In the genomic region with DNA sequence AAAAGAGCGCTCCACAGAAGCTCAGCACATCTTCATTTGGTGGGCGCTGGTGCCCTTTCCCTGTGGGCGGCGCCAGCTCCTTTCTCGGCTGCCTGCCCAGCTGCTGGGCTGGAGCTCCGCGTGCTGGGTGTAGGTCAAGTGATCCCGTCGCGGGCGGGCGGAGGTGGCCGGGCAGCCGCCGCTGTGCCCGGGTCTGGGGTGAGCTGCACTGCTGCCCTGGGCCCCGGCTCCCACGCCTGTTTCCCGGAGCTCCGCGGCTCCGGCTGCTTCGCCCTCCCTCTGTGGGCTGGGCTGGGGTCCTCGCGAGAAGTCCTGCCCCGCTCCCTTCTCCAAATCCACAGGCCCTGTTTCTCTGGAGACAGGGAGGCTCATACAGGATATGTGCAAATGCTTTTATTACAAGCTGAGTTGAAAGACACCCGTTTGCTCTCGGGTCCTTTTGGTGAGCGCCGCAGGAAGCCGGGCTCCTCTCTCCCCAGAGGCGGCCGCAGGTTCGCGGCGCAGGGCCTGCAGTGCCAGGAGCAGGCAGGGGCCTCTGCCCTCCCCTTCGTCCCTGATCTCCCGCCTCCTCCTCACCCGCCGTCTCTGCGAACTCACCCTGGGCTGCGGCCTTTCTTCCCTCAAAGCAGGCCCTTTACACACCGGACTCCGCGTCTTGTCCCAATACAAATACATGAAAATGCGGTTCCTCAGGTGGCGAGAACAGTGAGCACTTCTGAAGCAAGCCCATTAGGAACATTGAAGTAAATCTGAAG, we compare ENCODE assay signal across 9 cellular contexts.
DNase-seq lines count a peak whose midpoint lies in the region; ATAC-seq and TF ChIP-seq lines count a peak whose summit lies in the region.
"Had no signal": no experiment of that assay in that cellular context is flagged by ENCODE, and none has a peak within 500 bp of the region (broad histone marks: within the 10 kb centered on the region; RNA-seq: fewer than 3 reads in every experiment).

No MANE protein-coding gene starts in this region.

- H3T11ph ChIP-seq in H9 (ENCODE audit: low read length) = no peak overlapping the region

- H3K4me2 ChIP-seq in H9 (ENCODE audit: insufficient read depth, insufficient read length, low read length) = peak overlapping the region; percentile 53

- no peak overlapping the region for H4K91ac ChIP-seq in H9 (ENCODE audit: insufficient read length, low read depth, low read length)

- H3K27me3 Mint-ChIP-seq in H9 (ENCODE audit: low read depth) = peaks cover 65% of the 10 kb centered on the region

- H3K79me2 ChIP-seq in H9 (ENCODE audit: insufficient read depth, low read length) = no peaks in the 10 kb centered on the region

- H2BK15ac ChIP-seq in H9 (ENCODE audit: low read depth, low read length) = no peak overlapping the region

- no peak for ATAC-seq in HG02840 (IDR thresholded peaks at IDR 0.05; ENCODE audit: low FRiP score, unreplicated experiment)

- H3K9me3 ChIP-seq in H9 (ENCODE audit: control insufficient read depth, low read depth, low read length) (no peaks in the 10 kb centered on the region), Peyer's patch (no peaks in the 10 kb centered on the region)

- H3K27ac Mint-ChIP-seq in H9 = peak overlapping the region in 1 of 3 experiments; percentile 66; a peak in 1 of 7 replicates

- H3K36me3 ChIP-seq in Peyer's patch = no peaks in the 10 kb centered on the region

- H3K79me1 ChIP-seq in H9 (ENCODE audit: insufficient read depth, low read depth, low read length, poor library complexity, severe bottlenecking) = no peaks in the 10 kb centered on the region

- H3K23ac ChIP-seq in H9 (ENCODE audit: insufficient read length, low read depth, low read length) = no peak overlapping the region

- H2BK120ac ChIP-seq in H9 (ENCODE audit: low read depth, low read length, poor library complexity, severe bottlenecking) = no peak overlapping the region

- H3K14ac ChIP-seq in H9 (ENCODE audit: insufficient read depth, low read length) = peak overlapping the region; percentile 26; the same call in 1 of the 2 replicates

- no peaks in the 10 kb centered on the region for H3K36me3 Mint-ChIP-seq in H9 (ENCODE audit: insufficient read depth in 1 of 3, low read depth in 3 of 3)

- TF ChIP-seq CTCF in H9 (conservative IDR thresholded peaks at IDR 0.05) (no peak), Peyer's patch (IDR thresholded peaks at IDR 0.05) (no peak), astrocyte of the spinal cord (IDR thresholded peaks at IDR 0.05; ENCODE audit: low read depth, low read length) (peak; percentile 11)

- no peak overlapping the region for H3K56ac ChIP-seq in H9 (ENCODE audit: insufficient read length, low read depth, low read length)

- no peak overlapping the region for H2BK5ac ChIP-seq in H9 (ENCODE audit: insufficient read length, low read length)

- no peaks in the 10 kb centered on the region for H4K20me1 ChIP-seq in H9 (ENCODE audit: control insufficient read depth, insufficient read depth, insufficient read length)

- H3K4me3 ChIP-seq in Peyer's patch (peak overlapping the region; percentile 41 to 53 (median 45)), astrocyte of the spinal cord (ENCODE audit: low read depth, low read length) (peak overlapping the region; percentile 38)
- H3K4me3 ChIP-seq: SK-N-MC had no signal

- peaks cover 13% of the 10 kb centered on the region for H3K23me2 ChIP-seq in H9 (ENCODE audit: insufficient read length, low read depth, low read length, poor library complexity, severe bottlenecking)

- no peak overlapping the region for H2BK20ac ChIP-seq in H9 (ENCODE audit: low read depth, low read length, poor library complexity, severe bottlenecking)

- intact Hi-C loops in posterior vena cava (cut with DNase I) = no loop called here

- H4K8ac ChIP-seq in H9 (replicated peaks; ENCODE audit: insufficient read length, low read depth, low read length) = no peak overlapping the region

- in situ Hi-C loops in astrocyte of the spinal cord (cut with HindIII; ENCODE audit: low sequenced_read_pairs) = no loop called here

- H2AFZ ChIP-seq in H9 (ENCODE audit: low read length) = no peak overlapping the region

- H3K4me1 ChIP-seq in H9 (ENCODE audit: insufficient read depth, low read length) (no peaks in the 10 kb centered on the region), Peyer's patch (peaks cover 0 to 13% (median 0%) of the 10 kb centered on the region in 4 donors)

- no peaks in the 10 kb centered on the region; the same call in 1 of the 2 replicates for H3K27me3 ChIP-seq in H9 (ENCODE audit: insufficient read depth, low read length)
- no peaks in the 10 kb centered on the region for H3K27me3 ChIP-seq in Peyer's patch

- H3K4ac ChIP-seq in H9 (ENCODE audit: low read depth, low read length) = no peak overlapping the region

- WGBS in H9 (ENCODE audit: extremely low coverage, insufficient read length, low lambda C conversion rate) = no CpG with 5 or more reads among the region's 47 CpGs

- no peak overlapping the region for H4K5ac ChIP-seq in H9 (ENCODE audit: insufficient read length, low read depth, low read length)

- TF ChIP-seq POLR2A in Peyer's patch (IDR thresholded peaks at IDR 0.05) = peak in 1 of 2 donors; percentile 20

- H3K9me3 Mint-ChIP-seq in H9 = no peaks in the 10 kb centered on the region

- H3K27ac ChIP-seq in H9 (ENCODE audit: insufficient read length, low read depth, low read length) (no peak overlapping the region), Peyer's patch (peak overlapping the region; percentile 1 to 38 (median 12))
- H3K27ac ChIP-seq: SK-N-MC had no signal

- peak overlapping the region; percentile 16 for H3K9ac ChIP-seq in H9 (ENCODE audit: extremely low read depth, insufficient read length, low read length)

- H3K18ac ChIP-seq in H9 (ENCODE audit: insufficient read length, low read depth, low read length) = no peak overlapping the region

- peak; percentile 31 for DNase-seq in EH (ENCODE audit: low read depth)
- peak; percentile 79 for DNase-seq in H9
- DNase-seq in Peyer's patch = peak; percentile 40 to 72 (median 64)
- peak; percentile 62 for DNase-seq in astrocyte of the spinal cord (ENCODE audit: low read depth, low spot score)
- DNase-seq in hypothalamus (lab: John Stamatoyannopoulos, UW) = peak in 46 of 51 donors; percentile 15 to 83 (median 59)
- DNase-seq in posterior vena cava (ENCODE audit: low spot score) = peak; percentile 89
- no peak for DNase-seq in GF-D8 (lab: John Stamatoyannopoulos, UW)

- H3K4me3 Mint-ChIP-seq in H9 = peak overlapping the region; percentile 77 to 84

- H2AK5ac ChIP-seq in H9 (ENCODE audit: insufficient read length, low read length) = no peak overlapping the region

- H3K4me1 Mint-ChIP-seq in H9 = peaks cover 21 to 22% of the 10 kb centered on the region in 2 experiments

- H2BK12ac ChIP-seq in H9 (ENCODE audit: insufficient read length, low read depth, low read length) = no peak overlapping the region
